Comparison of ENCODE assay signal across 17 cellular contexts in the genomic region with DNA sequence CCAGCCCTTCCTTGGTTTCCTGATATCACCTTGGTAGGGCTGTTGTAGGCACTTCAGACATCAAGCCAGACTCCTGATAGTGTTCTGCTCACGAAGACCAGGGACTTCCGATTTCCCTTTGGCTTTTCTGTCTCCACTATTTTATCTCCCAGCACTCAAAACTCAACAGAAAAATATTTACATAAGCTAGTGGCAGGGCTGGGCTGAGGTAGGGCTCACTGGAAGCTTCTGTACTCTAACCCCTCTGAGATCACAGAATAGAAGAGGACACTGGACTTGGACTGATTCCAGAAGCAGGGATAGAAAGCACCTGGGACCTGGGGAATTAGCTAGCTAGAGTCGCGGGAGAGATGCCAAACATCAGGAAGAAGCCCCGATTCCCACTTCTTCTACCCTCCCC.
"Had no signal": no experiment of that assay in that cellular context is flagged by ENCODE, and none has a peak within 500 bp of the region (broad histone marks: within the 10 kb centered on the region; RNA-seq: fewer than 3 reads in every experiment).

No MANE protein-coding gene starts in this region.

- DNase-seq: esophagus squamous epithelium; foreskin fibroblast; glutamatergic neuron; immature natural killer cell; left ventricle myocardium inferior; mesendoderm; naive B cell; occipital lobe; pancreas; stimulated activated CD4-positive, alpha-beta T cell treated with anti-CD3 and anti-CD28 coated beads, Interleukin-2, amount 100 ng/mL, for 24 hours; stimulated activated CD4-positive, alpha-beta T cell treated with anti-CD3 and anti-CD28 coated beads, Interleukin-4, amount 100 ng/mL, for 4 hours; stimulated activated naive B cell treated with anti-CD40 and anti-IgM and Interleukin-4, amounts not matched to agents 10 μg/mL and 1 μg/mL and 100 μg/mL, for 72 hours; stimulated activated naive CD8-positive, alpha-beta T cell treated with anti-CD3 and anti-CD28 coated beads, Interleukin-15, amount 100 ng/mL, for 72 hours; testis; transverse colon had no signal

- ATAC-seq: gastroesophageal sphincter; sciatic nerve; stimulated activated naive B cell treated with anti-CD40 and anti-IgM and Interleukin-4, amounts not matched to agents 10 μg/mL and 1 μg/mL and 100 μg/mL, for 72 hours; stimulated activated naive CD8-positive, alpha-beta T cell treated with anti-CD3 and anti-CD28 coated beads, Interleukin-15, amount 100 ng/mL, for 72 hours had no signal
